11 cellular contexts compared by ENCODE assay signal in the genomic region with DNA sequence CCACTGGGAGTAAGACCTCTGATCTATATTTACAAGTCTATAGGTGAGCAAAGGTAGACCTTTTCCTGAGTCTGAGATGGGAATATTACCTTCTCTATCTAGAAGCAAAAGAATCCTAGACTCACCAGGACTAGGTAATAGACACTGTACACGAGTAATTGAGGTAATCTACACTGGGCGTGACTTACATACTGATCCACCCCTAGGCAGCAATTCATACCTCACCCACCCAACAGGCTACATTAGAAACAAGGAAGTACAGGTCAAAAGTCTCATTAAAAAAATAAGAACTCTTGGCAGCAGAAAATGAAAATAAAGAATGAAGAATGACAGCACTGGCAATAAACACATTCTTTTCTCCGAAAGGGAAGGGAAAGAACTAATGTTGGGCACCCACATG. TPM values are rescaled to one million over a fixed set of nuclear protein-coding genes. Genes with fewer than 3 reads are reported as not detected.
DNase-seq lines count a peak whose midpoint lies in the region; ATAC-seq, FAIRE-seq and TF ChIP-seq lines count a peak whose summit lies in the region.
"Had no signal": no experiment of that assay in that cellular context is flagged by ENCODE, and none has a peak within 500 bp of the region (broad histone marks: within the 10 kb centered on the region; RNA-seq: fewer than 3 reads in every experiment).

No MANE protein-coding gene starts in this region.

- CTCF ChIA-PET in WTC11 (lab: Charles Lee): interaction anchor here (1.4 kb wide), 1 partner anchor 42 kb away, joined by 5 read pairs; no protein-coding TSS in a partner anchor

- H3K27me3 ChIP-seq in hepatocyte (no peaks in the 10 kb centered on the region), small intestine (ENCODE audit: control insufficient read depth in 2 of 2, insufficient read depth in 2 of 2, low read length in 2 of 2) (no peaks in the 10 kb centered on the region)

- H3K79me2 ChIP-seq in hepatocyte: peaks cover 100% of the 10 kb centered on the region

- H3K4me1 ChIP-seq in hepatocyte (ENCODE audit: insufficient read depth) (peaks cover 37% of the 10 kb centered on the region), small intestine (ENCODE audit: control insufficient read depth in 2 of 2, insufficient read depth in 1 of 2, low read depth in 1 of 2, low read length in 1 of 2) (peaks cover 15 to 19% of the 10 kb centered on the region in 2 donors)

- in situ Hi-C loops in GM13977 (cut with MboI; ENCODE audit: low pct_unique_long_range_greater_than_20kb, low sequenced_read_pairs, unreplicated experiment): no loop called here

- H3K27me3 Mint-ChIP-seq in WTC11 (ENCODE audit: low read depth): no peaks in the 10 kb centered on the region
- no peaks in the 10 kb centered on the region for H3K27me3 Mint-ChIP-seq in HFFc6 (ENCODE audit: insufficient read depth)

- H3K36me3 ChIP-seq in hepatocyte (replicated peaks; ENCODE audit: insufficient read depth, low read depth) (no peaks in the 10 kb centered on the region), small intestine (ENCODE audit: control insufficient read depth in 2 of 2, insufficient read depth in 2 of 2, low read length in 2 of 2) (no peaks in the 10 kb centered on the region)

- peak overlapping the region; percentile 81 for H3K27ac ChIP-seq in hepatocyte
- H3K27ac ChIP-seq in small intestine (ENCODE audit: low read depth in 1 of 2, low read length in 1 of 2): peak overlapping the region in 1 of 2 donors; percentile 67

- POLR2A ChIA-PET in WTC11 (lab: Charles Lee): no interaction called here

- peak overlapping the region; percentile 61 for H3K27ac Mint-ChIP-seq in WTC11
- H3K27ac Mint-ChIP-seq in HFFc6: no peak overlapping the region

- DNase-seq in SIG-M5 treated with dmso at 0.1 percent for 504 hours (lab: John Stamatoyannopoulos, UW; ENCODE audit: unreplicated experiment): peak; percentile 19
- DNase-seq in SIG-M5 (lab: John Stamatoyannopoulos, UW): no peak
- DNase-seq in WTC11 (ENCODE audit: low spot score): no peak
- peak; percentile 45 for DNase-seq in hepatocyte (ENCODE audit: low spot score)
- peak; percentile 93 for DNase-seq in small intestine
- DNase-seq in HFFc6: no peak
- DNase-seq in GM13977 (ENCODE audit: low spot score): no peak
- no peak for DNase-seq in COR-L47 (lab: John Stamatoyannopoulos, UW)
- DNase-seq: activated effector memory CD4-positive, alpha-beta T cell treated with Interleukin-2 at 50 U/mL for 16 hours; effector CD8-positive, alpha-beta T cell had no signal

- no peaks in the 10 kb centered on the region for H3K9me2 ChIP-seq in hepatocyte (replicated peaks; ENCODE audit: insufficient read depth)

- H3K4me3 ChIP-seq in hepatocyte (no peak overlapping the region), small intestine (ENCODE audit: low read depth in 1 of 2, low read length in 2 of 2) (peak overlapping the region in 1 of 2 donors; percentile 30)

- WGBS in hepatocyte (ENCODE audit: low lambda C conversion rate, missing lambda C conversion rate): 48% methylated on average over 3 of the region's 3 CpGs
- 8 to 35% (median 28%) methylated on average over 3 of the region's 3 CpGs for WGBS in small intestine, 3 donors

- H3K4me1 Mint-ChIP-seq in WTC11 (peaks cover 80% of the 10 kb centered on the region), HFFc6 (ENCODE audit: low read depth) (peaks cover 63% of the 10 kb centered on the region)

- peak; percentile 47 for FAIRE-seq in small intestine (lab: Jason Lieb, UNC)

- H3K9me3 Mint-ChIP-seq in WTC11: peaks cover 5% of the 10 kb centered on the region; the same call in 1 of the 2 replicates
- H3K9me3 Mint-ChIP-seq in HFFc6: peaks cover 17% of the 10 kb centered on the region

- H3K36me3 Mint-ChIP-seq in WTC11 (peaks cover 6% of the 10 kb centered on the region), HFFc6 (ENCODE audit: low read depth) (peaks cover 31% of the 10 kb centered on the region)

- no peak for ATAC-seq in WTC11
- ATAC-seq: activated CD4-positive, CD25-positive, alpha-beta regulatory T cell treated with anti-CD3 and anti-CD28 coated beads, Interleukin-2, amount 50 U/mL, for 24 hours had no signal

- no peak for TF ChIP-seq CTCF in WTC11 (IDR thresholded peaks at IDR 0.05)
- no peak for TF ChIP-seq CTCF in hepatocyte (IDR thresholded peaks at IDR 0.05; ENCODE audit: poor library complexity)
- no peak for TF ChIP-seq CTCF in HFFc6 (IDR thresholded peaks at IDR 0.05)
- TF ChIP-seq CTCF in GM13977 (IDR thresholded peaks at IDR 0.05; ENCODE audit: extremely low read depth, insufficient read depth, missing control alignments): no peak

- H3K4me3 Mint-ChIP-seq in WTC11 (no peak overlapping the region), HFFc6 (no peak overlapping the region)

- no peaks in the 10 kb centered on the region for H3K9me3 ChIP-seq in hepatocyte (ENCODE audit: low read depth)
- H3K9me3 ChIP-seq in small intestine (ENCODE audit: control insufficient read depth, low read depth): no peaks in the 10 kb centered on the region

- peak overlapping the region; percentile 65 for H3K4me2 ChIP-seq in hepatocyte

- H4K20me1 ChIP-seq in hepatocyte (ENCODE audit: insufficient read depth, poor library complexity, severe bottlenecking): peaks cover 99% of the 10 kb centered on the region

- no peak overlapping the region for H2AFZ ChIP-seq in hepatocyte

TF ChIP-seq in WTC11, 78 proteins besides CTCF, POLR2A, EP300 and RAD21:
- TF ChIP-seq CREM (CRISPR knock-in tag; IDR thresholded peaks at IDR 0.05): no peak
- TF ChIP-seq CREB1 (CRISPR knock-in tag; IDR thresholded peaks at IDR 0.05): no peak
TF ChIP-seq in WTC11: peak in this region for 0.

RNA-seq across cellular contexts. Expression of gene CSNK2A1, which starts 7.6 kb away (rescaled TPM):
- total RNA-seq in WTC11 (2021) (235 to 244 TPM (median 236 TPM) in 3 replicates), hepatocyte (157 and 173 TPM in 2 replicates)
- polyA plus RNA-seq in hepatocyte (63.9 and 65.6 TPM in 2 replicates), small intestine (10 to 100 TPM; 24.0 to 38.6 (median 29.1) TPM)
- total RNA-seq in HFFc6 (2021; fragmentation: NEBNext Ultra II Directional; extraction: Animal tissue kit (Norgen Biotek cat#: 25700)): 100 to 1,000 TPM; 124 to 150 (median 135) TPM

Comparison
In these comparisons a context has a peak if more than half of its experiments do, and no peak if none do; other contexts are left out.
1. DNase-seq: peak in SIG-M5 treated with dmso at 0.1 percent for 504 hours (single experiment), hepatocyte (single experiment) and small intestine (single experiment); none in SIG-M5 (single experiment), WTC11 (single experiment), HFFc6 (single experiment), GM13977 (single experiment) and COR-L47 (single experiment).